In the genomic region with DNA sequence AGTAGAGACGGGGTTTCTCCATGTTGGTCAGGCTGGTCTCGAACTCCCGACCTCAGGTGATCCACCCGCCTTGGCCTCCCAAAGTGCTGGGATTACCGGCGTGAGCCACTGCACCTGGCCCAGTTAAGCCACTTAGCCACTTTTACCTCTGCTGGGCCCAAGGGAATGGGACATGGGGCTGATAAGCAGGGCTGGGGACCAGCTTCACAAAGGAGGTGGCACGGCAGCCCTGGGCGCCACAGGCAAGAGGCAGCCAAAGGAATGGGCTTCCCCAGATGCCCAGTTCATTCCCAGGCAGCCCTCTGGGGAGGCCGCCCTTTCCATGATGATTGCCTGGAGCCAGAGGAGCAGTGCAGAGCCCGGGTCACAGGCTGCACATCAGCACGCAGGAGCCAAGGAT, we compare ENCODE assay signal across 16 cellular contexts. TPM values are rescaled to one million over a fixed set of nuclear protein-coding genes. Genes with fewer than 3 reads are reported as not detected.
DNase-seq lines count a peak whose midpoint lies in the region; FAIRE-seq and TF ChIP-seq lines count a peak whose summit lies in the region.
"Had no signal": no experiment of that assay in that cellular context is flagged by ENCODE, and none has a peak within 500 bp of the region (broad histone marks: within the 10 kb centered on the region; RNA-seq: fewer than 3 reads in every experiment).

No MANE protein-coding gene starts in this region.

- no peak for FAIRE-seq in endothelial cell of umbilical vein (lab: Jason Lieb, UNC)
- FAIRE-seq: A549, GM12878, HepG2 had no signal

- no peaks in the 10 kb centered on the region for H3K9me2 ChIP-seq in Loucy (replicated peaks; ENCODE audit: low read depth, low read length)

- no peaks in the 10 kb centered on the region for H3K27me3 ChIP-seq in Loucy (ENCODE audit: insufficient read depth, low read length, poor library complexity, severe bottlenecking)
- H3K27me3 ChIP-seq in endothelial cell of umbilical vein (ENCODE audit: control insufficient read depth in 2 of 2, insufficient read depth in 2 of 2, low read length in 2 of 2) = no peaks in the 10 kb centered on the region

- peak overlapping the region; percentile 49 for H3K4me2 ChIP-seq in Loucy (ENCODE audit: low read depth, low read length, poor library complexity, severe bottlenecking)
- no peak overlapping the region for H3K4me2 ChIP-seq in endothelial cell of umbilical vein (ENCODE audit: insufficient read depth, low read length)
- H3K4me2 ChIP-seq: A549 had no signal

- H3K9me1 ChIP-seq in endothelial cell of umbilical vein (replicated peaks; ENCODE audit: control insufficient read depth, extremely low read depth, insufficient read depth, low read length) = no peaks in the 10 kb centered on the region

- dilution Hi-C loops in endothelial cell of umbilical vein (cut with MboI; ENCODE audit: extremely low pct_ligation_motif_present, low sequenced_read_pairs) = no loop called here

- H3K9ac ChIP-seq in Loucy (ENCODE audit: low read depth, low read length, poor library complexity, severe bottlenecking) (no peak overlapping the region), endothelial cell of umbilical vein (replicated peaks; ENCODE audit: extremely low read depth, insufficient read depth, low read length) (no peak overlapping the region)

- H2AFZ ChIP-seq in Loucy (ENCODE audit: low read length) (no peak overlapping the region), endothelial cell of umbilical vein (ENCODE audit: low read depth, low read length) (no peak overlapping the region)

- no peak overlapping the region for H3K4me3 ChIP-seq in Loucy (ENCODE audit: low read length, poor library complexity, severe bottlenecking)
- no peak overlapping the region for H3K4me3 ChIP-seq in endothelial cell of umbilical vein (replicated peaks in 1 of 3; ENCODE audit: insufficient read depth in 1 of 3, low read depth in 1 of 3, low read length in 3 of 3)
- H3K4me3 ChIP-seq: A549, GM12878 had no signal

- CTCF ChIA-PET in endothelial cell of umbilical vein (lab: Charles Lee) = interaction anchor here (1.7 to 5.1 kb wide), 3 partner anchors 17 to 27 kb away, joined by 4 to 25 read pairs (median 21); partner anchors contain the start of gene ACE

- no peaks in the 10 kb centered on the region for H3K9me3 ChIP-seq in Loucy (ENCODE audit: insufficient read depth, low read depth, low read length)
- no peaks in the 10 kb centered on the region for H3K9me3 ChIP-seq in endothelial cell of umbilical vein (replicated peaks; ENCODE audit: control insufficient read depth, insufficient read depth, low read length)
- H3K9me3 ChIP-seq: A549 had no signal

- TF ChIP-seq CTCF in Loucy (conservative IDR thresholded peaks at IDR 0.05; ENCODE audit: low read length) (no peak), endothelial cell of umbilical vein (IDR thresholded peaks at IDR 0.05; ENCODE audit: extremely low read depth in 1 of 2, insufficient read depth in 1 of 2, low read depth in 1 of 2, low read length in 2 of 2) (no peak)

- intact Hi-C loops in endothelial cell of umbilical vein (cut with micrococcal nuclease) = no loop called here

- peak; percentile 52 for DNase-seq in NCI-H82 (lab: John Stamatoyannopoulos, UW)
- DNase-seq in NCI-H82 treated with DMSO at 0.1 percent for 48 hours (lab: John Stamatoyannopoulos, UW; ENCODE audit: unreplicated experiment) = no peak
- no peak for DNase-seq in endothelial cell of umbilical vein (ENCODE audit: low read depth, low spot score)
- DNase-seq in amniotic stem cell (lab: John Stamatoyannopoulos, UW) = no peak
- DNase-seq in GM03348 (ENCODE audit: low spot score) = no peak
- DNase-seq in NK-92 (lab: John Stamatoyannopoulos, UW; ENCODE audit: unreplicated experiment) = no peak
- DNase-seq: AML-193, Calu3, DMS79 treated with DMSO at 0.1 percent for 48 hours, GF-D8, GOT3 had no signal

- H3K79me2 ChIP-seq in Loucy (ENCODE audit: insufficient read depth, low read length) = no peaks in the 10 kb centered on the region
- no peaks in the 10 kb centered on the region for H3K79me2 ChIP-seq in endothelial cell of umbilical vein (ENCODE audit: control insufficient read depth, insufficient read depth, low read length)

- H3K4me1 ChIP-seq in Loucy (ENCODE audit: insufficient read depth, low read length, poor library complexity, severe bottlenecking) (peaks cover 56% of the 10 kb centered on the region), endothelial cell of umbilical vein (ENCODE audit: control insufficient read depth, extremely low read depth, insufficient read depth, low read length) (peaks cover 52% of the 10 kb centered on the region)

- H3K27ac ChIP-seq in endothelial cell of umbilical vein (ENCODE audit: insufficient read depth, low read depth, low read length) = peak overlapping the region; percentile 72
- H3K27ac ChIP-seq: 22Rv1, A549 had no signal

- no peak for TF ChIP-seq POLR2A in endothelial cell of umbilical vein (IDR thresholded peaks at IDR 0.05; ENCODE audit: low read depth, low read length)

- POLR2A ChIA-PET in endothelial cell of umbilical vein (lab: Charles Lee) = no interaction called here

- H3K36me3 ChIP-seq in Loucy (ENCODE audit: insufficient read depth, low read length) = no peaks in the 10 kb centered on the region
- H3K36me3 ChIP-seq in endothelial cell of umbilical vein (ENCODE audit: control insufficient read depth in 2 of 2, extremely low read depth in 1 of 2, insufficient read depth in 2 of 2, low read length in 2 of 2) = no peaks in the 10 kb centered on the region

- H3F3A ChIP-seq in Loucy (ENCODE audit: low read depth) = no peaks in the 10 kb centered on the region

- BruUV-seq in endothelial cell of umbilical vein (replicated peaks; lab: Mats Ljungman, UMichigan) = TSS peak; percentile 37

- H4K20me1 ChIP-seq in Loucy (ENCODE audit: insufficient read depth, low read length, poor library complexity, severe bottlenecking) (no peaks in the 10 kb centered on the region), endothelial cell of umbilical vein (replicated peaks; ENCODE audit: control insufficient read depth, extremely low read depth, insufficient read depth, low read length) (no peaks in the 10 kb centered on the region)

TF ChIP-seq in endothelial cell of umbilical vein, 7 proteins besides CTCF, POLR2A, EP300 and RAD21:
- TF ChIP-seq MYC (IDR thresholded peaks at IDR 0.05; ENCODE audit: low read depth, low read length) (no peak), FOS (IDR thresholded peaks at IDR 0.05; ENCODE audit: borderline replicate concordance, insufficient read depth, low read length) (no peak), POLR2AphosphoS5 (IDR thresholded peaks at IDR 0.05; ENCODE audit: insufficient read depth, low read depth, low read length) (no peak), GATA2 (IDR thresholded peaks at IDR 0.05; ENCODE audit: insufficient read depth, insufficient read length, low read depth, low read length) (no peak), JUN (IDR thresholded peaks at IDR 0.05; ENCODE audit: borderline replicate concordance, insufficient read depth, insufficient read length, low read depth) (no peak)
- TF ChIP-seq, protein P1, sequence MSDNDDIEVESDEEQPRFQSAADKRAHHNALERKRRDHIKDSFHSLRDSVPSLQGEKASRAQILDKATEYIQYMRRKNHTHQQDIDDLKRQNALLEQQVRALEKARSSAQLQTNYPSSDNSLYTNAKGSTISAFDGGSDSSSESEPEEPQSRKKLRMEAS (IDR thresholded peaks at IDR 0.05; ENCODE audit: insufficient read depth, insufficient read length) = no peak

RNA-seq across cellular contexts. Expression of gene CYB561, which starts 5.0 kb away (rescaled TPM):
- total RNA-seq in endothelial cell of umbilical vein = 71.1 and 72.4 TPM in 2 replicates
- polyA plus RNA-seq in endothelial cell of umbilical vein = 34.9 and 45.1 TPM in 2 replicates
- 24.4 and 30.5 TPM in 2 replicates for polyA plus RNA-seq in endothelial cell of umbilical vein (2011; cell fraction: cytosol; rRNA removed)
- 61.1 and 63.6 TPM in 2 replicates for polyA plus RNA-seq in endothelial cell of umbilical vein (2011; cell fraction: nucleus; rRNA removed)
- 22.3 and 28.9 TPM in 2 replicates for polyA plus RNA-seq in endothelial cell of umbilical vein (2012)
- 68.6 and 78.0 TPM in 2 replicates for polyA minus RNA-seq in endothelial cell of umbilical vein
- polyA minus RNA-seq in endothelial cell of umbilical vein (2011; cell fraction: cytosol; rRNA and poly(A)+ RNA removed) = 21.5 TPM
- polyA minus RNA-seq in endothelial cell of umbilical vein (2011; cell fraction: nucleus; rRNA and poly(A)+ RNA removed) = 21.5 and 39.9 TPM in 2 replicates

RNA-seq across cellular contexts. Expression of gene ACE, which starts 25.7 kb away (rescaled TPM):
- 207 and 226 TPM in 2 replicates for total RNA-seq in endothelial cell of umbilical vein
- polyA plus RNA-seq in endothelial cell of umbilical vein = 63.4 and 72.3 TPM in 2 replicates
- polyA plus RNA-seq in endothelial cell of umbilical vein (2011; cell fraction: cytosol; rRNA removed) = 30.5 and 41.0 TPM in 2 replicates
- 187 and 256 TPM in 2 replicates for polyA plus RNA-seq in endothelial cell of umbilical vein (2011; cell fraction: nucleus; rRNA removed)
- polyA plus RNA-seq in endothelial cell of umbilical vein (2012) = 13.4 and 30.3 TPM in 2 replicates
- polyA minus RNA-seq in endothelial cell of umbilical vein = 81.2 and 84.6 TPM in 2 replicates
- polyA minus RNA-seq in endothelial cell of umbilical vein (2011; cell fraction: cytosol; rRNA and poly(A)+ RNA removed) = not detected
- polyA minus RNA-seq in endothelial cell of umbilical vein (2011; cell fraction: nucleus; rRNA and poly(A)+ RNA removed) = 94.5 and 140 TPM in 2 replicates
- polyA plus RNA-seq: GM12878 had no signal
